ENCODE assay signal across 17 cellular contexts in genomic region chr12:93539821-93540220, GRCh38. TPM values are rescaled to one million over a fixed set of nuclear protein-coding genes. Genes with fewer than 3 reads are reported as not detected.
DNase-seq lines count a peak whose midpoint lies in the region; ATAC-seq and TF ChIP-seq lines count a peak whose summit lies in the region.
"Had no signal": no experiment of that assay in that cellular context is flagged by ENCODE, and none has a peak within 500 bp of the region (broad histone marks: within the 10 kb centered on the region; RNA-seq: fewer than 3 reads in every experiment).

No MANE protein-coding gene starts in this region.

- ATAC-seq in CD4-positive, CD25-positive, alpha-beta regulatory T cell (ENCODE audit: low read depth in 2 of 2): no peak
- no peak for ATAC-seq in natural killer cell treated with Interleukin-12 subunit alpha and Interleukin-12 subunit beta and Interleukin-15 and Interleukin-18, amount 100 ng/mL, for 72 hours
- ATAC-seq: GM12878 had no signal

- no peaks in the 10 kb centered on the region for H3K9me3 ChIP-seq in CD4-positive, CD25-positive, alpha-beta regulatory T cell (ENCODE audit: control insufficient read depth in 2 of 2, low read length in 2 of 2)
- H3K9me3 ChIP-seq in endodermal cell (ENCODE audit: control insufficient read depth, low read length): no peaks in the 10 kb centered on the region
- H3K9me3 ChIP-seq: BE2C, Caco-2 had no signal

- no peak overlapping the region for H3K27ac ChIP-seq in CD4-positive, CD25-positive, alpha-beta regulatory T cell (ENCODE audit: insufficient read depth, low read length, poor library complexity, severe bottlenecking)
- H3K27ac ChIP-seq in endodermal cell (ENCODE audit: low read depth, low read length): no peak overlapping the region
- H3K27ac ChIP-seq: GM23248, HL-60 had no signal

- peaks cover 87% of the 10 kb centered on the region for H3K4me1 Mint-ChIP-seq in activated naive CD4-positive, alpha-beta T cell treated with anti-CD3 and anti-CD28 coated beads, Interleukin-2, amount 10 ng/mL, durations not matched to agents 7 days and 5 days
- H3K4me1 Mint-ChIP-seq in CD4-positive, CD25-positive, alpha-beta regulatory T cell: peaks cover 17 to 82% (median 40%) of the 10 kb centered on the region in 4 donors
- peaks cover 17% of the 10 kb centered on the region for H3K4me1 Mint-ChIP-seq in endodermal cell
- peaks cover 24% of the 10 kb centered on the region in 2 donors for H3K4me1 Mint-ChIP-seq in natural killer cell treated with Interleukin-12 subunit alpha and Interleukin-12 subunit beta and Interleukin-15 and Interleukin-18, amount 100 ng/mL, for 72 hours (ENCODE audit: low read depth in 2 of 2)

- TF ChIP-seq CTCF in endodermal cell (conservative IDR thresholded peaks at IDR 0.05): no peak

- CTCF ChIA-PET in activated naive CD4-positive, alpha-beta T cell treated with anti-CD3 and anti-CD28 coated beads, Interleukin-2, amount 10 ng/mL, durations not matched to agents 7 days and 5 days (lab: Charles Lee): interaction anchor here (1.4 kb wide), 1 partner anchor 11 kb away, joined by 3 read pairs; no protein-coding TSS in a partner anchor

- no peaks in the 10 kb centered on the region for H3K27me3 Mint-ChIP-seq in activated naive CD4-positive, alpha-beta T cell treated with anti-CD3 and anti-CD28 coated beads, Interleukin-2, amount 10 ng/mL, durations not matched to agents 7 days and 5 days
- peaks cover 4% of the 10 kb centered on the region for H3K27me3 Mint-ChIP-seq in CD4-positive, CD25-positive, alpha-beta regulatory T cell
- H3K27me3 Mint-ChIP-seq in endodermal cell (ENCODE audit: insufficient read depth): no peaks in the 10 kb centered on the region
- H3K27me3 Mint-ChIP-seq in natural killer cell treated with Interleukin-12 subunit alpha and Interleukin-12 subunit beta and Interleukin-15 and Interleukin-18, amount 100 ng/mL, for 72 hours: no peaks in the 10 kb centered on the region

- 99 to 100% methylated on average over 1 to 4 of the region's 4 CpGs for WGBS in endodermal cell (ENCODE audit: insufficient coverage in 1 of 2, insufficient read length in 1 of 2), 2 experiments

- H3K4me3 ChIP-seq in CD4-positive, CD25-positive, alpha-beta regulatory T cell (ENCODE audit: low read depth, low read length): no peak overlapping the region
- no peak overlapping the region for H3K4me3 ChIP-seq in endodermal cell (ENCODE audit: low read length)
- H3K4me3 ChIP-seq: GM12878, GM23248 had no signal

- peaks cover 7% of the 10 kb centered on the region for H3K9me3 Mint-ChIP-seq in activated naive CD4-positive, alpha-beta T cell treated with anti-CD3 and anti-CD28 coated beads, Interleukin-2, amount 10 ng/mL, durations not matched to agents 7 days and 5 days
- peaks cover 0 to 3% (median 0%) of the 10 kb centered on the region in 7 donors for H3K9me3 Mint-ChIP-seq in CD4-positive, CD25-positive, alpha-beta regulatory T cell
- H3K9me3 Mint-ChIP-seq in endodermal cell: no peaks in the 10 kb centered on the region
- no peaks in the 10 kb centered on the region for H3K9me3 Mint-ChIP-seq in natural killer cell treated with Interleukin-12 subunit alpha and Interleukin-12 subunit beta and Interleukin-15 and Interleukin-18, amount 100 ng/mL, for 72 hours
- H3K9me3 Mint-ChIP-seq: CD14-positive monocyte; CD8-positive, alpha-beta memory T cell had no signal

- peaks cover 64% of the 10 kb centered on the region for H3K36me3 Mint-ChIP-seq in activated naive CD4-positive, alpha-beta T cell treated with anti-CD3 and anti-CD28 coated beads, Interleukin-2, amount 10 ng/mL, durations not matched to agents 7 days and 5 days
- peaks cover 16% of the 10 kb centered on the region for H3K36me3 Mint-ChIP-seq in CD4-positive, CD25-positive, alpha-beta regulatory T cell
- peaks cover 17% of the 10 kb centered on the region for H3K36me3 Mint-ChIP-seq in endodermal cell (ENCODE audit: low read depth)
- no peaks in the 10 kb centered on the region for H3K36me3 Mint-ChIP-seq in natural killer cell treated with Interleukin-12 subunit alpha and Interleukin-12 subunit beta and Interleukin-15 and Interleukin-18, amount 100 ng/mL, for 72 hours
- H3K36me3 Mint-ChIP-seq: CD14-positive monocyte had no signal

- no peak overlapping the region for H3K4me3 Mint-ChIP-seq in activated naive CD4-positive, alpha-beta T cell treated with anti-CD3 and anti-CD28 coated beads, Interleukin-2, amount 10 ng/mL, durations not matched to agents 7 days and 5 days
- H3K4me3 Mint-ChIP-seq in CD4-positive, CD25-positive, alpha-beta regulatory T cell: peak overlapping the region in 2 of 4 donors; percentile 28 to 32
- H3K4me3 Mint-ChIP-seq in endodermal cell: no peak overlapping the region
- no peak overlapping the region for H3K4me3 Mint-ChIP-seq in natural killer cell treated with Interleukin-12 subunit alpha and Interleukin-12 subunit beta and Interleukin-15 and Interleukin-18, amount 100 ng/mL, for 72 hours
- H3K4me3 Mint-ChIP-seq: CD14-positive monocyte had no signal

- H3K9ac ChIP-seq in endodermal cell (ENCODE audit: extremely low read depth, low read length, poor library complexity, severe bottlenecking): no peak overlapping the region
- H3K9ac ChIP-seq: GM23248 had no signal

- no peaks in the 10 kb centered on the region for H3K36me3 ChIP-seq in CD4-positive, CD25-positive, alpha-beta regulatory T cell (ENCODE audit: control insufficient read depth, insufficient read depth, low read length)
- peaks cover 8% of the 10 kb centered on the region for H3K36me3 ChIP-seq in endodermal cell (ENCODE audit: control insufficient read depth, insufficient read depth, low read length)
- H3K36me3 ChIP-seq: BE2C had no signal

- H3K4me1 ChIP-seq in CD4-positive, CD25-positive, alpha-beta regulatory T cell (ENCODE audit: control insufficient read depth, insufficient read depth, low read length, poor library complexity, severe bottlenecking): peaks cover 28% of the 10 kb centered on the region
- H3K4me1 ChIP-seq in endodermal cell (ENCODE audit: control insufficient read depth, insufficient read depth, low read length): no peaks in the 10 kb centered on the region
- H3K4me1 ChIP-seq: BE2C had no signal

- DNase-seq in activated naive CD4-positive, alpha-beta T cell treated with anti-CD3 and anti-CD28 coated beads, Interleukin-2, amount 10 ng/mL, durations not matched to agents 7 days and 5 days: no peak
- DNase-seq in activated naive CD4-positive, alpha-beta T cell treated with anti-CD3 and anti-CD28 coated beads, Interleukin-2, amount 50 U/mL, for 16 hours: no peak
- no peak for DNase-seq in CD4-positive, CD25-positive, alpha-beta regulatory T cell
- DNase-seq in endodermal cell (peak; percentile 39), HCEC 1CT (no peak), Kasumi-1 (lab: John Stamatoyannopoulos, UW) (no peak), NCI-H1105 (lab: John Stamatoyannopoulos, UW) (no peak)
- no peak for DNase-seq in natural killer cell treated with Interleukin-12 subunit alpha and Interleukin-12 subunit beta and Interleukin-15 and Interleukin-18, amount 100 ng/mL, for 72 hours (ENCODE audit: low spot score)
- DNase-seq: ACHN; BE2C; Caco-2; CD8-positive, alpha-beta memory T cell; DMS53; GM23248 had no signal

- H3K27me3 ChIP-seq in CD4-positive, CD25-positive, alpha-beta regulatory T cell (ENCODE audit: control insufficient read depth, insufficient read depth, low read length): no peaks in the 10 kb centered on the region
- no peaks in the 10 kb centered on the region for H3K27me3 ChIP-seq in endodermal cell (ENCODE audit: control insufficient read depth, insufficient read depth, low read length, poor library complexity, severe bottlenecking)
- H3K27me3 ChIP-seq: BE2C had no signal

- peak overlapping the region; percentile 95 for H3K27ac Mint-ChIP-seq in activated naive CD4-positive, alpha-beta T cell treated with anti-CD3 and anti-CD28 coated beads, Interleukin-2, amount 10 ng/mL, durations not matched to agents 7 days and 5 days
- H3K27ac Mint-ChIP-seq in CD4-positive, CD25-positive, alpha-beta regulatory T cell: peak overlapping the region in 2 of 3 donors; percentile 38 to 83
- H3K27ac Mint-ChIP-seq in endodermal cell: no peak overlapping the region
- peak overlapping the region; percentile 28 to 48 for H3K27ac Mint-ChIP-seq in natural killer cell treated with Interleukin-12 subunit alpha and Interleukin-12 subunit beta and Interleukin-15 and Interleukin-18, amount 100 ng/mL, for 72 hours

RNA-seq across cellular contexts. Expression of gene SOCS2, which starts 32.7 kb away (rescaled TPM):
- 10.4 TPM for total RNA-seq in CD4-positive, CD25-positive, alpha-beta regulatory T cell
- polyA plus RNA-seq in CD4-positive, CD25-positive, alpha-beta regulatory T cell: 10 to 100 TPM; 18.6 to 26.7 (median 24.6) TPM
- total RNA-seq in endodermal cell: 10 to 100 TPM; 46.9 to 60.2 TPM
- polyA plus RNA-seq in endodermal cell (2013, experiment 1 of 2): 20.2 TPM
- 21.4 TPM for polyA plus RNA-seq in endodermal cell (2013, experiment 2 of 2)
- 10 to 100 TPM; 14.1 to 19.2 TPM for total RNA-seq in natural killer cell treated with Interleukin-12 subunit alpha and Interleukin-12 subunit beta and Interleukin-15 and Interleukin-18, amount 100 ng/mL, for 72 hours
